ENCODE assay signal across 2 cellular contexts in the genomic region with DNA sequence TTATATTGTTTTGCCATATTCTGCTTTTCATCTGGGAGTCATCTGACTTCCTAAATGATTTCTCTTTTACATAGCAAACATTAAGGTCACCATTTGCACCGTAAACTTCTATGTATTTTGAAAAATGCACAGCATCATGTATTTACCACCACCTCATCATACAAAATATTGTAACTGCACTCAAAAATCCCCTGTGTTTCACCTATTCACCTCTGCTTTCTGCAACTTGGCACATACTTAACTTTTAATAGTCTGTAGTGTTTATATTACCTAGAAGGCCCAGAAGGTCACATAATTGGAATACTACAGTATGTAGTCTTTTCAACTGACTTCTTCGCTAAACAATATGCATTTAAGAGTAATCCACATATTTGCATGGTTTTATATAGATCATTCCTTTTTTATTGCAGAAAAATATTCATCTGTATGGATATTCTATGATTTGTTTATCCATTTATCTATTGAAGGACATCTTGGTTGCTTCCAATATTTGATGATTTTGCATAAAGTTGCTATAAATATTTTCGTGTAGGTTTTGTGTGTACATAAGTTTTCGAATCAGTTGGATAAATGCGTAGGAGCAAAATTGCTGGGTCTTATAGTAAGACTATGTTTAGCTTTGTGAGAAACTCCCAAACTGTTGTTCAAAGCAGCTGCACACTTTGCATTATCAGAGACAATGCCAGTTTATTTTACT.
TF ChIP-seq lines count a peak whose summit lies in the region.

No MANE protein-coding gene starts in this region.

TF ChIP-seq in HepG2, 621 proteins besides CTCF, POLR2A, EP300 and RAD21:
- TF ChIP-seq MAFK (conservative IDR thresholded peaks at IDR 0.05 in 1 of 2, IDR thresholded peaks at IDR 0.05 in 1 of 2; ENCODE audit: low read length in 2 of 2): peak; percentile 44 to 65; a peak in 2 of 4 replicates
- no peak for TF ChIP-seq TOE1 (CRISPR knock-in tag; IDR thresholded peaks at IDR 0.05)
- TF ChIP-seq, protein P1, sequence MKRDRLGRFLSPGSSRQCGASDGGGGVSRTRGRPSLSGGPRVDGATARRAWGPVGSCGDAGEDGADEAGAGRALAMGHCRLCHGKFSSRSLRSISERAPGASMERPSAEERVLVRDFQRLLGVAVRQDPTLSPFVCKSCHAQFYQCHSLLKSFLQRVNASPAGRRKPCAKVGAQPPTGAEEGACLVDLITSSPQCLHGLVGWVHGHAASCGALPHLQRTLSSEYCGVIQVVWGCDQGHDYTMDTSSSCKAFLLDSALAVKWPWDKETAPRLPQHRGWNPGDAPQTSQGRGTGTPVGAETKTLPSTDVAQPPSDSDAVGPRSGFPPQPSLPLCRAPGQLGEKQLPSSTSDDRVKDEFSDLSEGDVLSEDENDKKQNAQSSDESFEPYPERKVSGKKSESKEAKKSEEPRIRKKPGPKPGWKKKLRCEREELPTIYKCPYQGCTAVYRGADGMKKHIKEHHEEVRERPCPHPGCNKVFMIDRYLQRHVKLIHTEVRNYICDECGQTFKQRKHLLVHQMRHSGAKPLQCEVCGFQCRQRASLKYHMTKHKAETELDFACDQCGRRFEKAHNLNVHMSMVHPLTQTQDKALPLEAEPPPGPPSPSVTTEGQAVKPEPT (CRISPR knock-in tag; IDR thresholded peaks at IDR 0.05; ENCODE audit: low read depth): no peak
- TF ChIP-seq MAFF (IDR thresholded peaks at IDR 0.05; ENCODE audit: low read depth, low read length): peak; percentile 51; the same call in 1 of the 2 replicates
- TF ChIP-seq U2AF2 (IDR thresholded peaks at IDR 0.05; ENCODE audit: low read depth, low read length): no peak

TF ChIP-seq in K562, 482 proteins besides CTCF, POLR2A, EP300 and RAD21:
- TF ChIP-seq ZNF316 (IDR thresholded peaks at IDR 0.05) (peak; percentile 20; the same call in 1 of the 2 replicates), MAFG (tag; conservative IDR thresholded peaks at IDR 0.05) (peak; percentile 18; the same call in 1 of the 2 replicates), NBN (IDR thresholded peaks at IDR 0.05; ENCODE audit: low read depth) (no peak), GTF2F1 (IDR thresholded peaks at IDR 0.05; ENCODE audit: low read depth, low read length) (no peak), DIDO1 (tag; IDR thresholded peaks at IDR 0.05; ENCODE audit: low read depth) (no peak), C11orf30 (IDR thresholded peaks at IDR 0.05; ENCODE audit: low read depth) (peak; percentile 4; the same call in 1 of the 2 replicates)
- TF ChIP-seq, protein P2, sequence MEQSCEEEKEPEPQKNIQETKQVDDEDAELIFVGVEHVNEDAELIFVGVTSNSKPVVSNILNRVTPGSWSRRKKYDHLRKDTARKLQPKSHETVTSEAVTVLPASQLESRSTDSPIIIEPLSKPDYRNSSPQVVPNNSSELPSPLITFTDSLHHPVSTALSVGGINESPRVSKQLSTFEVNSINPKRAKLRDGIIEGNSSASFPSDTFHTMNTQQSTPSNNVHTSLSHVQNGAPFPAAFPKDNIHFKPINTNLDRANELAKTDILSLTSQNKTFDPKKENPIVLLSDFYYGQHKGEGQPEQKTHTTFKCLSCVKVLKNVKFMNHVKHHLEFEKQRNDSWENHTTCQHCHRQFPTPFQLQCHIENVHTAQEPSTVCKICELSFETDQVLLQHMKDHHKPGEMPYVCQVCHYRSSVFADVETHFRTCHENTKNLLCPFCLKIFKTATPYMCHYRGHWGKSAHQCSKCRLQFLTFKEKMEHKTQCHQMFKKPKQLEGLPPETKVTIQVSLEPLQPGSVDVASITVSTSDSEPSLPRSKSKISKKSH (CRISPR knock-in tag; IDR thresholded peaks at IDR 0.05): no peak
